1 cellular context compared by ENCODE assay signal in the genomic region with DNA sequence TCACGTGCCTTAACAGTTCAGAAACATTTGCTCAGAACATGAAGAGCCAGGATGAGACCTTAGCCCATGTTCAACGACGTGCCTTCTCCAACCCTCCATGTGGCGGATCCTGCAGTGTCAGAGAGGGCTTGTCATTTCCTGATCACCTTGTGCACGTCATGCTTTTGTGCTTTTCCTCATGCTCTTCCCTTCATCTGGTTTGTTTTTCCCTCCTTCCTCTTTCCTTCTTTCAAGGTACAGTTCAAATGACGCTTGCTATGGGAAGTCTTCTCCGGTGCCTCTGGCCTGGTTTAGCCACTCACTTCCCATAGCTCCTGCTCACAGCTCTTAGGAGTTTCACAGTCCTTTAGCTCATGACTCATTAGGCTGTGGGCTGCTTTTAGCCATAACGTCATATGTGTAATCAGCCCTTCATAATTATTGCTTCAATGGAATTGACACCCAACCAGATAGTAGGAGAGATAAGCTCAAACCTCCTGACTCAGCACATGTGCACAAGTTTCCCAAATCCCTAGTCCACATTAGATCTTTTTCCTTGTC.
TF ChIP-seq lines count a peak whose summit lies in the region.

No MANE protein-coding gene starts in this region.

TF ChIP-seq in GM12878, 131 proteins besides CTCF, POLR2A, EP300 and RAD21 (continued from another document):
- TF ChIP-seq TARDBP (IDR thresholded peaks at IDR 0.05; ENCODE audit: borderline replicate concordance) = no peak
- TF ChIP-seq POLR2AphosphoS5 (IDR thresholded peaks at IDR 0.05; ENCODE audit: low read length) = no peak
- peak; percentile 50; the same call in 1 of the 2 replicates for TF ChIP-seq ATF7 (IDR thresholded peaks at IDR 0.05; ENCODE audit: low read depth)
- TF ChIP-seq ESRRA (IDR thresholded peaks at IDR 0.05; ENCODE audit: low read length) = no peak
TF ChIP-seq in GM12878: peak in this region for 2.
